Comparison of ENCODE assay signal across 16 cellular contexts in genomic region chr12:58961166-58961565, GRCh38. TPM values are rescaled to one million over a fixed set of nuclear protein-coding genes. Genes with fewer than 3 reads are reported as not detected.
DNase-seq lines count a peak whose midpoint lies in the region; ATAC-seq and TF ChIP-seq lines count a peak whose summit lies in the region.
"Had no signal": no experiment of that assay in that cellular context is flagged by ENCODE, and none has a peak within 500 bp of the region (broad histone marks: within the 10 kb centered on the region; RNA-seq: fewer than 3 reads in every experiment).

No MANE protein-coding gene starts in this region.

- no peaks in the 10 kb centered on the region for H3K9me3 ChIP-seq in hepatocyte (ENCODE audit: low read depth)
- no peaks in the 10 kb centered on the region for H3K9me3 ChIP-seq in CD8-positive, alpha-beta T cell (ENCODE audit: low read length)
- H3K9me3 ChIP-seq in breast epithelium = no peaks in the 10 kb centered on the region

- H3K27ac ChIP-seq in hepatocyte (no peak overlapping the region), breast epithelium (no peak overlapping the region)
- no peak overlapping the region for H3K27ac ChIP-seq in CD8-positive, alpha-beta T cell (ENCODE audit: low read depth, low read length)

- 47% methylated on average over 3 of the region's 3 CpGs for WGBS in hepatocyte (ENCODE audit: low lambda C conversion rate, missing lambda C conversion rate)

- no peaks in the 10 kb centered on the region for H3K36me3 Mint-ChIP-seq in chondrocyte (ENCODE audit: low read depth)
- H3K36me3 Mint-ChIP-seq in nephron progenitor cell (ENCODE audit: low read depth) = no peaks in the 10 kb centered on the region
- no peaks in the 10 kb centered on the region for H3K36me3 Mint-ChIP-seq in CD8-positive, alpha-beta T cell
- H3K36me3 Mint-ChIP-seq: CD14-positive monocyte had no signal

- ATAC-seq in CD8-positive, alpha-beta T cell = no peak

- intact Hi-C loops in CD8-positive, alpha-beta T cell (cut with DNase I, micrococcal nuclease) = no loop called here
- intact Hi-C loops in breast epithelium (cut with DNase I; ENCODE audit: low total_unique reads) = loop anchor here (5.0 kb wide), 1 partner anchor 109 kb away; no protein-coding TSS in a partner anchor

- H3K36me3 ChIP-seq in hepatocyte (replicated peaks; ENCODE audit: insufficient read depth, low read depth) (no peaks in the 10 kb centered on the region), breast epithelium (no peaks in the 10 kb centered on the region)
- H3K36me3 ChIP-seq in CD8-positive, alpha-beta T cell (ENCODE audit: insufficient read depth, low read length) = no peaks in the 10 kb centered on the region

- CTCF ChIA-PET in CD8-positive, alpha-beta T cell (lab: Charles Lee) = no interaction called here

- no peak overlapping the region for H3K4me2 ChIP-seq in hepatocyte

- no peaks in the 10 kb centered on the region for H3K9me2 ChIP-seq in hepatocyte (replicated peaks; ENCODE audit: insufficient read depth)

- no peaks in the 10 kb centered on the region for H3K79me2 ChIP-seq in hepatocyte

- TF ChIP-seq CTCF in chondrocyte (IDR thresholded peaks at IDR 0.05) = no peak
- TF ChIP-seq CTCF in hepatocyte (IDR thresholded peaks at IDR 0.05; ENCODE audit: poor library complexity) = no peak
- TF ChIP-seq CTCF in nephron progenitor cell (IDR thresholded peaks at IDR 0.05) = no peak
- TF ChIP-seq CTCF in CD8-positive, alpha-beta T cell (IDR thresholded peaks at IDR 0.05) = no peak
- no peak for TF ChIP-seq CTCF in breast epithelium (IDR thresholded peaks at IDR 0.05)

- DNase-seq in HuH-7 (ENCODE audit: low spot score) = peak; percentile 12
- no peak for DNase-seq in chondrocyte (ENCODE audit: low spot score)
- DNase-seq in hepatocyte (ENCODE audit: low spot score) = no peak
- no peak for DNase-seq in nephron progenitor cell
- no peak for DNase-seq in DMS53 (lab: John Stamatoyannopoulos, UW)
- DNase-seq in D341Med (ENCODE audit: low spot score) = no peak
- DNase-seq in CD8-positive, alpha-beta T cell = no peak
- no peak for DNase-seq in breast epithelium (ENCODE audit: low spot score in 2 of 2)
- DNase-seq: DMS153, Kasumi-1, NCI-H1417, NCI-H1694 treated with DMSO at 0.1 percent for 48 hours, NCI-H510A, NCI-H748 treated with DMSO at 0.1 percent for 48 hours had no signal

- peak overlapping the region; percentile 5 for H2AFZ ChIP-seq in hepatocyte

- H3K27ac Mint-ChIP-seq in chondrocyte (ENCODE audit: unreplicated experiment) (peak overlapping the region; percentile 27), nephron progenitor cell (peak overlapping the region; percentile 74)
- H3K27ac Mint-ChIP-seq in CD8-positive, alpha-beta T cell = no peak overlapping the region
- H3K27ac Mint-ChIP-seq: B cell, CD14-positive monocyte had no signal

- H3K4me3 ChIP-seq in hepatocyte = no peak overlapping the region
- no peak overlapping the region for H3K4me3 ChIP-seq in CD8-positive, alpha-beta T cell (ENCODE audit: low read depth, low read length)
- H3K4me3 ChIP-seq in breast epithelium = no peak overlapping the region

- H3K4me1 Mint-ChIP-seq in chondrocyte (ENCODE audit: low read depth) = peaks cover 22% of the 10 kb centered on the region
- H3K4me1 Mint-ChIP-seq in nephron progenitor cell = peaks cover 54% of the 10 kb centered on the region
- no peaks in the 10 kb centered on the region for H3K4me1 Mint-ChIP-seq in CD8-positive, alpha-beta T cell (ENCODE audit: low read depth)
- H3K4me1 Mint-ChIP-seq: B cell, CD14-positive monocyte had no signal

- H3K4me1 ChIP-seq in hepatocyte (ENCODE audit: insufficient read depth) (peaks cover under 1% of the 10 kb centered on the region), breast epithelium (no peaks in the 10 kb centered on the region)
- no peaks in the 10 kb centered on the region for H3K4me1 ChIP-seq in CD8-positive, alpha-beta T cell (ENCODE audit: insufficient read depth, low read length)

- H3K9me3 Mint-ChIP-seq in chondrocyte (ENCODE audit: low read depth) = peaks cover 3% of the 10 kb centered on the region
- H3K9me3 Mint-ChIP-seq in nephron progenitor cell = peaks cover 5% of the 10 kb centered on the region
- H3K9me3 Mint-ChIP-seq in CD8-positive, alpha-beta T cell = no peaks in the 10 kb centered on the region

- H3K27me3 ChIP-seq in hepatocyte (no peaks in the 10 kb centered on the region), breast epithelium (no peaks in the 10 kb centered on the region)
- H3K27me3 ChIP-seq in CD8-positive, alpha-beta T cell (ENCODE audit: insufficient read depth, low read length) = no peaks in the 10 kb centered on the region

- TF ChIP-seq POLR2A in breast epithelium (IDR thresholded peaks at IDR 0.05) = no peak

- H4K20me1 ChIP-seq in hepatocyte (ENCODE audit: insufficient read depth, poor library complexity, severe bottlenecking) = no peaks in the 10 kb centered on the region

- H3K4me3 Mint-ChIP-seq in chondrocyte (ENCODE audit: unreplicated experiment) = no peak overlapping the region
- H3K4me3 Mint-ChIP-seq in nephron progenitor cell = peak overlapping the region; percentile 16
- no peak overlapping the region for H3K4me3 Mint-ChIP-seq in CD8-positive, alpha-beta T cell
- H3K4me3 Mint-ChIP-seq: B cell, CD14-positive monocyte had no signal

- H3K27me3 Mint-ChIP-seq in chondrocyte (ENCODE audit: low read depth) = no peaks in the 10 kb centered on the region
- H3K27me3 Mint-ChIP-seq in nephron progenitor cell (ENCODE audit: low read depth, poor library complexity) = no peaks in the 10 kb centered on the region
- H3K27me3 Mint-ChIP-seq in CD8-positive, alpha-beta T cell (ENCODE audit: low read depth) = no peaks in the 10 kb centered on the region
- H3K27me3 Mint-ChIP-seq: B cell had no signal

- POLR2A ChIA-PET in CD8-positive, alpha-beta T cell (lab: Charles Lee) = no interaction called here

RNA-seq across cellular contexts. Expression of gene LRIG3, which starts 40.9 kb away (rescaled TPM):
- total RNA-seq in chondrocyte (80.4 to 207 TPM (median 85.8 TPM) in 3 replicates), hepatocyte (63.9 and 71.5 TPM in 2 replicates), breast epithelium (100 to 1,000 TPM; 116 to 139 (median 125) TPM)
- 21.7 and 23.7 TPM in 2 replicates for polyA plus RNA-seq in hepatocyte
- total RNA-seq in CD8-positive, alpha-beta T cell = not detected
- total RNA-seq: B cell had no signal
- polyA plus RNA-seq: CD14-positive monocyte had no signal

Comparison
In these comparisons a context has a peak if more than half of its experiments do, and no peak if none do; other contexts are left out.
1. RNA of gene LRIG3, which starts 40.9 kb away (total RNA-seq): 116 to 139 TPM in breast epithelium, 80.4 to 207 TPM in chondrocyte and 63.9 to 71.5 TPM in hepatocyte; not detected in CD8-positive, alpha-beta T cell; every median in the first group is over 10 times any median in the second.